In the genomic region with DNA sequence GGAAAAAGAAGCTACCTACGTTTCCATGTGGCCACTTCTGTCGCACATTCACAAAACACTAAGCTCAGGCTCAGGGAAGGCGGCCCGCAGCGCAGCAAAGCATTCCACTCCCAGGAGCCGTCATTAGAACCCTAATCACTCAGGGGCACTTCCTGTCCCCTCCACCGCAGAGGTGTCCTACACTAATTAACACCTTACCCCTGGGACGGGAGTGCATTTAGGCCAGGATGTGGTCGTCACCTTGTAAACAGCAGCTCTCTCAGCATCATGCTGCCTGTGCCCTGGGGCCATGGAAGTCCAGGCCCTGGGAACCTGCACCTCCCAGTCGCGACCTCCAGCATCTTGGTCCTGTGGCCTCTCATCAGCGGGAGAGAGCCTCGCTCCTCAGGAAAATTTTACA, we compare ENCODE assay signal across 29 cellular contexts.
"Had no signal": no experiment of that assay in that cellular context is flagged by ENCODE, and none has a peak within 500 bp of the region (broad histone marks: within the 10 kb centered on the region; RNA-seq: fewer than 3 reads in every experiment).

No MANE protein-coding gene starts in this region.

- H3K4me3 Mint-ChIP-seq: activated naive CD8-positive, alpha-beta T cell; activated T-cell treated with anti-CD3 and anti-CD28 coated beads, Interleukin-2, amount 50 U/mL, for 24 hours; naive thymus-derived CD4-positive, alpha-beta T cell; neural crest cell; stimulated activated memory B cell treated with anti-CD40 and anti-IgM and Interleukin-4, amounts not matched to agents 10 μg/mL and 1 μg/mL and 100 μg/mL, for 72 hours; type B pancreatic cell; WTC11 had no signal

- H3K4me3 ChIP-seq: adrenal gland, ascending aorta, colonic mucosa, dorsolateral prefrontal cortex, esophagus squamous epithelium, gastrocnemius medialis, lower lobe of right lung, sigmoid colon, smooth muscle cell, stomach, thoracic aorta, vagina had no signal

- ATAC-seq: gastrocnemius medialis; lower lobe of right lung; naive thymus-derived CD4-positive, alpha-beta T cell; stimulated activated memory B cell treated with anti-CD40 and anti-IgM and Interleukin-4, amounts not matched to agents 10 μg/mL and 1 μg/mL and 100 μg/mL, for 72 hours; WTC11 had no signal

- H3K36me3 Mint-ChIP-seq: activated naive CD8-positive, alpha-beta T cell; stimulated activated memory B cell treated with anti-CD40 and anti-IgM and Interleukin-4, amounts not matched to agents 10 μg/mL and 1 μg/mL and 100 μg/mL, for 72 hours; type B pancreatic cell had no signal

- H3K4me2 ChIP-seq: smooth muscle cell had no signal

- H3K27ac Mint-ChIP-seq: activated naive CD8-positive, alpha-beta T cell; activated T-cell treated with anti-CD3 and anti-CD28 coated beads, Interleukin-2, amount 50 U/mL, for 24 hours; activated T-helper 2 cell treated with anti-CD3 and anti-CD28 coated beads, Interferon-gamma antibody, Interleukin-2, Interleukin-4, amounts not matched to agents 10 μg/mL and 5 μg/mL and 100 μg/mL, durations not matched to agents 14 hours and 24 hours and 36 hours; naive thymus-derived CD4-positive, alpha-beta T cell; progenitor cell of endocrine pancreas; stimulated activated memory B cell treated with anti-CD40 and anti-IgM and Interleukin-4, amounts not matched to agents 10 μg/mL and 1 μg/mL and 100 μg/mL, for 72 hours; type B pancreatic cell; WTC11 had no signal

- H3K4me1 ChIP-seq: adrenal gland, ascending aorta, colonic mucosa, gastrocnemius medialis, lower lobe of right lung, sigmoid colon, stomach, vagina had no signal

- DNase-seq: activated CD4-positive, alpha-beta T cell treated with anti-CD3 and anti-CD28 coated beads, Interleukin-2, amount 50 U/mL, for 4 hours; activated CD8-positive, alpha-beta memory T cell treated with anti-CD3 and anti-CD28 coated beads for 24 hours; activated CD8-positive, alpha-beta memory T cell treated with anti-CD3 and anti-CD28 coated beads, Interleukin-2, amount 50 U/mL, for 4 hours; activated naive CD4-positive, alpha-beta T cell; activated T-cell treated with anti-CD3 and anti-CD28 coated beads, Interleukin-2, amount 50 U/mL, for 24 hours; colonic mucosa; esophagus squamous epithelium; gastrocnemius medialis; kidney; lower lobe of right lung; naive thymus-derived CD4-positive, alpha-beta T cell; retina; stimulated activated CD4-positive, alpha-beta T cell treated with anti-CD3 and anti-CD28 coated beads, Interleukin-15, amount 100 ng/mL, for 24 hours; stomach; T-helper 9 cell had no signal

- H3K27ac ChIP-seq: adrenal gland, ascending aorta, colonic mucosa, dorsolateral prefrontal cortex, esophagus squamous epithelium, gastrocnemius medialis, lower lobe of right lung, sigmoid colon, stomach, thoracic aorta, vagina had no signal

- H3K27me3 ChIP-seq: adrenal gland, ascending aorta, colonic mucosa, esophagus squamous epithelium, gastrocnemius medialis, vagina had no signal

- H3K9me3 ChIP-seq: adrenal gland, colonic mucosa, gastrocnemius medialis, thoracic aorta, vagina had no signal

- H3K36me3 ChIP-seq: adrenal gland, ascending aorta, colonic mucosa, esophagus squamous epithelium, gastrocnemius medialis, lower lobe of right lung, sigmoid colon, stomach, thoracic aorta, vagina had no signal
